In genomic region chr1:201496296-201496690, GRCh38 we compare ENCODE assay signal across 13 cellular contexts. TPM values are rescaled to one million over a fixed set of nuclear protein-coding genes. Genes with fewer than 3 reads are reported as not detected.
A peak's percentile ranks its signal among the peaks of the same experiment; 100 is the strongest.
DNase-seq lines count a peak whose midpoint lies in the region; ATAC-seq, FAIRE-seq and TF ChIP-seq lines count a peak whose summit lies in the region.
"Had no signal": no experiment of that assay in that cellular context is flagged by ENCODE, and none has a peak within 500 bp of the region (broad histone marks: within the 10 kb centered on the region; RNA-seq: fewer than 3 reads in every experiment).

No MANE protein-coding gene starts in this region.

- H4K20me1 ChIP-seq in BLaER1, result peaks cover 12% of the 10 kb centered on the region

- FAIRE-seq in kidney (lab: Jason Lieb, UNC), result no peak
- FAIRE-seq: bronchial epithelial cell, frontal cortex, K562, TTC549 had no signal

- H3K4me3 ChIP-seq in BLaER1 (no peak overlapping the region), body of pancreas (no peak overlapping the region), kidney (ENCODE audit: low read length in 2 of 2) (no peak overlapping the region), gastrocnemius medialis (no peak overlapping the region)
- no peak overlapping the region for H3K4me3 ChIP-seq in effector memory CD4-positive, alpha-beta T cell (ENCODE audit: insufficient read depth, low read depth, low read length, poor library complexity, severe bottlenecking)
- H3K4me3 ChIP-seq in CD8-positive, alpha-beta memory T cell (ENCODE audit: low read length), result no peak overlapping the region
- H3K4me3 ChIP-seq: K562 had no signal

- H3K27ac Mint-ChIP-seq in CD8-positive, alpha-beta memory T cell, result peak overlapping the region in 1 of 8 donors; percentile 54

- H3K4me1 Mint-ChIP-seq in CD8-positive, alpha-beta memory T cell, result peaks cover 0 to 14% (median 4%) of the 10 kb centered on the region in 3 donors

- no peak for TF ChIP-seq POLR2A in body of pancreas (IDR thresholded peaks at IDR 0.05)
- no peak for TF ChIP-seq POLR2A in gastrocnemius medialis (IDR thresholded peaks at IDR 0.05)

- 72 to 84% methylated on average over 8 of the region's 8 CpGs for WGBS in body of pancreas, 2 donors

- no peak for ATAC-seq in body of pancreas
- ATAC-seq in gastrocnemius medialis, result no peak
- no peak for ATAC-seq in HG02870 (IDR thresholded peaks at IDR 0.05; ENCODE audit: unreplicated experiment)
- ATAC-seq: K562; stimulated activated naive B cell treated with anti-CD40 and anti-IgM and Interleukin-4, amounts not matched to agents 10 μg/mL and 1 μg/mL and 100 μg/mL, for 72 hours had no signal

- H3K27me3 ChIP-seq in BLaER1, result no peaks in the 10 kb centered on the region
- H3K27me3 ChIP-seq in body of pancreas, result no peaks in the 10 kb centered on the region
- H3K27me3 ChIP-seq in gastrocnemius medialis, result no peaks in the 10 kb centered on the region
- no peaks in the 10 kb centered on the region for H3K27me3 ChIP-seq in effector memory CD4-positive, alpha-beta T cell (replicated peaks; ENCODE audit: control insufficient read depth, insufficient read depth, low read length, poor library complexity, severe bottlenecking)
- no peaks in the 10 kb centered on the region for H3K27me3 ChIP-seq in CD8-positive, alpha-beta memory T cell (ENCODE audit: insufficient read depth, low read length, poor library complexity, severe bottlenecking)

- peaks cover 14% of the 10 kb centered on the region; the same call in 1 of the 2 replicates for H3K9me3 ChIP-seq in BLaER1
- H3K9me3 ChIP-seq in body of pancreas, result no peaks in the 10 kb centered on the region
- no peaks in the 10 kb centered on the region for H3K9me3 ChIP-seq in kidney (ENCODE audit: control insufficient read depth in 1 of 2, low read length in 2 of 2)
- H3K9me3 ChIP-seq in gastrocnemius medialis, result no peaks in the 10 kb centered on the region
- no peaks in the 10 kb centered on the region for H3K9me3 ChIP-seq in effector memory CD4-positive, alpha-beta T cell (ENCODE audit: control insufficient read depth, low read length)
- H3K9me3 ChIP-seq in CD8-positive, alpha-beta memory T cell (ENCODE audit: low read length), result no peaks in the 10 kb centered on the region

- peak overlapping the region; percentile 33; the same call in 1 of the 2 replicates for H3K27ac ChIP-seq in BLaER1
- peak overlapping the region; percentile 3 to 51 (median 21) for H3K27ac ChIP-seq in body of pancreas
- peak overlapping the region; percentile 43 to 56 for H3K27ac ChIP-seq in kidney (ENCODE audit: low read depth in 2 of 2, low read length in 2 of 2)
- peak overlapping the region; percentile 53 to 77 (median 66) for H3K27ac ChIP-seq in gastrocnemius medialis
- no peak overlapping the region for H3K27ac ChIP-seq in effector memory CD4-positive, alpha-beta T cell (ENCODE audit: insufficient read depth, low read length, poor library complexity, severe bottlenecking)
- no peak overlapping the region for H3K27ac ChIP-seq in CD8-positive, alpha-beta memory T cell (ENCODE audit: low read depth, low read length)

- H3K4me1 ChIP-seq in BLaER1 (peaks cover 16% of the 10 kb centered on the region), body of pancreas (peaks cover 51% of the 10 kb centered on the region), kidney (ENCODE audit: control insufficient read depth in 1 of 2, insufficient read depth in 1 of 2, low read depth in 1 of 2, low read length in 2 of 2) (peaks cover 21 to 43% of the 10 kb centered on the region in 2 donors), gastrocnemius medialis (peaks cover 43 to 63% of the 10 kb centered on the region in 2 donors)
- no peaks in the 10 kb centered on the region for H3K4me1 ChIP-seq in effector memory CD4-positive, alpha-beta T cell (ENCODE audit: control insufficient read depth, insufficient read depth, low read length, poor library complexity, severe bottlenecking)
- no peaks in the 10 kb centered on the region for H3K4me1 ChIP-seq in CD8-positive, alpha-beta memory T cell (ENCODE audit: insufficient read depth, low read length)

- intact Hi-C loops in body of pancreas (cut with DNase I) (no loop called here), kidney (cut with DNase I) (no loop called here), gastrocnemius medialis (cut with DNase I; ENCODE audit: low total_unique reads) (no loop called here)

- H3K9me3 Mint-ChIP-seq in CD8-positive, alpha-beta memory T cell, result no peaks in the 10 kb centered on the region

- peaks cover 0 to 2% of the 10 kb centered on the region in 2 donors for H3K27me3 Mint-ChIP-seq in CD8-positive, alpha-beta memory T cell
- H3K27me3 Mint-ChIP-seq: stimulated activated naive B cell treated with anti-CD40 and anti-IgM and Interleukin-4, amounts not matched to agents 10 μg/mL and 1 μg/mL and 100 μg/mL, for 72 hours had no signal

- TF ChIP-seq CTCF in body of pancreas (IDR thresholded peaks at IDR 0.05), result no peak
- no peak for TF ChIP-seq CTCF in kidney (IDR thresholded peaks at IDR 0.05; ENCODE audit: borderline replicate concordance, extremely low read depth, insufficient read depth)
- no peak for TF ChIP-seq CTCF in gastrocnemius medialis (IDR thresholded peaks at IDR 0.05 in 4 of 5, conservative IDR thresholded peaks at IDR 0.05 in 1 of 5)

- in situ Hi-C loops in gastrocnemius medialis (cut with MboI; ENCODE audit: low sequenced_read_pairs in 4 of 4), result no loop called here
- in situ Hi-C loops in KBM-7 (cut with MboI; ENCODE audit: low pct_unique_long_range_greater_than_20kb, low sequenced_read_pairs), result no loop called here

- H3K4me2 ChIP-seq in BLaER1, result peak overlapping the region; percentile 30

- CTCF ChIA-PET in CD8-positive, alpha-beta memory T cell (lab: Charles Lee), result interaction anchor here (1.3 to 3.1 kb wide), 3 partner anchors 10 to 16 kb away, joined by 7 to 15 read pairs (median 13); partner anchors contain the start of gene CSRP1

- H3K4me3 Mint-ChIP-seq in CD8-positive, alpha-beta memory T cell, result no peak overlapping the region
- H3K4me3 Mint-ChIP-seq: stimulated activated naive B cell treated with anti-CD40 and anti-IgM and Interleukin-4, amounts not matched to agents 10 μg/mL and 1 μg/mL and 100 μg/mL, for 72 hours had no signal

- DNase-seq in body of pancreas (no peak), kidney (no peak), gastrocnemius medialis (no peak), KBM-7 (no peak)
- no peak for DNase-seq in effector memory CD4-positive, alpha-beta T cell
- DNase-seq in CD8-positive, alpha-beta memory T cell, result no peak
- DNase-seq: stimulated activated naive B cell treated with anti-CD40 and anti-IgM and Interleukin-4, amounts not matched to agents 10 μg/mL and 1 μg/mL and 100 μg/mL, for 72 hours had no signal

- peaks cover 3 to 58% (median 4%) of the 10 kb centered on the region in 3 donors for H3K36me3 Mint-ChIP-seq in CD8-positive, alpha-beta memory T cell

- H3K36me3 ChIP-seq in BLaER1 (peaks cover 62% of the 10 kb centered on the region), body of pancreas (replicated peaks in 1 of 2; ENCODE audit: insufficient read depth in 1 of 2, low read depth in 2 of 2) (peaks cover 0 to 2% of the 10 kb centered on the region in 2 donors), kidney (ENCODE audit: control insufficient read depth in 1 of 2, insufficient read depth in 2 of 2, low read length in 2 of 2) (peaks cover 4 to 11% of the 10 kb centered on the region in 2 donors), gastrocnemius medialis (no peaks in the 10 kb centered on the region)
- peaks cover 36% of the 10 kb centered on the region for H3K36me3 ChIP-seq in effector memory CD4-positive, alpha-beta T cell (ENCODE audit: control insufficient read depth, insufficient read depth, low read length)
- H3K36me3 ChIP-seq in CD8-positive, alpha-beta memory T cell (ENCODE audit: insufficient read depth, low read length), result peaks cover 6% of the 10 kb centered on the region

- H3K9ac ChIP-seq in BLaER1 (peak overlapping the region; percentile 55; the same call in 1 of the 2 replicates), kidney (ENCODE audit: low read length in 2 of 2) (no peak overlapping the region)

- POLR2A ChIA-PET in CD8-positive, alpha-beta memory T cell (lab: Charles Lee), result no interaction called here

RNA-seq across cellular contexts. Expression of gene CSRP1, which starts 10.6 kb away (rescaled TPM):
- total RNA-seq in body of pancreas, result 100 to 1,000 TPM; 127 to 245 TPM
- 236 TPM for total RNA-seq in kidney
- polyA plus RNA-seq in kidney (ENCODE audit: insufficient read depth, low read depth, low replicate concordance), result 211 TPM
- total RNA-seq in gastrocnemius medialis, result 10 to 100 TPM; 22.7 to 91.1 (median 68.9) TPM
- 10 to 100 TPM; 66.9 to 67.6 TPM for total RNA-seq in CD8-positive, alpha-beta memory T cell
- 65.0 TPM for polyA plus RNA-seq in CD8-positive, alpha-beta memory T cell

RNA-seq across cellular contexts. Expression of gene PHLDA3, which starts 27.3 kb away (rescaled TPM):
- total RNA-seq in body of pancreas (10 to 100 TPM; 25.2 to 48.8 TPM), kidney (25.6 TPM), gastrocnemius medialis (10 to 100 TPM in 3 of 4 donors, 1 to 10 TPM in 1; 7.4 to 91.8 (median 62.7) TPM)
- polyA plus RNA-seq in kidney (ENCODE audit: insufficient read depth, low read depth, low replicate concordance), result 27.3 TPM
- total RNA-seq in CD8-positive, alpha-beta memory T cell, result 10 to 100 TPM; 18.6 to 22.7 TPM
- polyA plus RNA-seq in CD8-positive, alpha-beta memory T cell, result 1.0 TPM
- polyA plus RNA-seq: K562 had no signal

RNA-seq across cellular contexts. Expression of gene NAV1, which starts 42.6 kb away (rescaled TPM):
- total RNA-seq in body of pancreas, result 10 to 100 TPM; 11.5 to 13.7 TPM
- 23.0 TPM for total RNA-seq in kidney
- 1.7 TPM for polyA plus RNA-seq in kidney (ENCODE audit: insufficient read depth, low read depth, low replicate concordance)
- 1 to 10 TPM; 4.2 to 9.1 (median 7.1) TPM for total RNA-seq in gastrocnemius medialis
- under 1 TPM; 0.77 to 0.95 TPM for total RNA-seq in CD8-positive, alpha-beta memory T cell
- polyA plus RNA-seq in CD8-positive, alpha-beta memory T cell, result 1.8 TPM

Comparison
In these comparisons a context has a peak if more than half of its experiments do, and no peak if none do; other contexts are left out.
1. H3K27ac ChIP-seq: peak in BLaER1 (single experiment), body of pancreas (4 of 4), kidney (2 of 2) and gastrocnemius medialis (4 of 4); none in effector memory CD4-positive, alpha-beta T cell (single experiment) and CD8-positive, alpha-beta memory T cell (single experiment).